ENCODE assay signal across 21 cellular contexts in genomic region chr2:112705576-112705975, GRCh38. TPM values are rescaled to one million over a fixed set of nuclear protein-coding genes. Genes with fewer than 3 reads are reported as not detected.
DNase-seq lines count a peak whose midpoint lies in the region; ATAC-seq and TF ChIP-seq lines count a peak whose summit lies in the region.
"Had no signal": no experiment of that assay in that cellular context is flagged by ENCODE, and none has a peak within 500 bp of the region (broad histone marks: within the 10 kb centered on the region; RNA-seq: fewer than 3 reads in every experiment).

No MANE protein-coding gene starts in this region.

- ATAC-seq in natural killer cell treated with Interleukin-12 subunit alpha and Interleukin-12 subunit beta and Interleukin-15 and Interleukin-18, amount 100 ng/mL, for 72 hours: no peak
- no peak for ATAC-seq in natural killer cell
- ATAC-seq in GM18867 (IDR thresholded peaks at IDR 0.05; ENCODE audit: unreplicated experiment): no peak
- ATAC-seq in HG02610 (IDR thresholded peaks at IDR 0.05; ENCODE audit: unreplicated experiment): no peak
- no peak for ATAC-seq in activated T-cell treated with anti-CD3 and anti-CD28 coated beads, Interleukin-2, amount 50 U/mL, for 72 hours (replicated peaks in 1 of 2)
- ATAC-seq: left colon had no signal

- peak overlapping the region in 1 of 2 donors; percentile 35 for H3K27ac Mint-ChIP-seq in natural killer cell treated with Interleukin-12 subunit alpha and Interleukin-12 subunit beta and Interleukin-15 and Interleukin-18, amount 100 ng/mL, for 72 hours
- no peak overlapping the region for H3K27ac Mint-ChIP-seq in natural killer cell
- H3K27ac Mint-ChIP-seq in activated T-cell treated with anti-CD3 and anti-CD28 coated beads, Interleukin-2, amount 50 U/mL, for 72 hours: no peak overlapping the region

- H3K27me3 ChIP-seq in brain microvascular endothelial cell (replicated peaks) (no peaks in the 10 kb centered on the region), WERI-Rb-1 (ENCODE audit: insufficient read depth, low read depth, severe bottlenecking) (no peaks in the 10 kb centered on the region)
- H3K27me3 ChIP-seq: ovary, sigmoid colon had no signal

- no peak for TF ChIP-seq CTCF in natural killer cell (IDR thresholded peaks at IDR 0.05)
- no peak for TF ChIP-seq CTCF in NB4 (IDR thresholded peaks at IDR 0.05; ENCODE audit: low read depth, low read length)
- no peak for TF ChIP-seq CTCF in brain microvascular endothelial cell (IDR thresholded peaks at IDR 0.05; ENCODE audit: low read depth, low read length, missing control alignments)
- TF ChIP-seq CTCF in WERI-Rb-1 (IDR thresholded peaks at IDR 0.05; ENCODE audit: low read depth, low read length): no peak

- in situ Hi-C loops in brain microvascular endothelial cell (cut with HindIII; ENCODE audit: low pct_ligation_motif_present, low sequenced_read_pairs): no loop called here

- no peak for DNase-seq in natural killer cell treated with Interleukin-12 subunit alpha and Interleukin-12 subunit beta and Interleukin-15 and Interleukin-18, amount 100 ng/mL, for 72 hours (ENCODE audit: low spot score)
- no peak for DNase-seq in natural killer cell
- peak; percentile 62 for DNase-seq in NB4 (ENCODE audit: low read depth)
- peak; percentile 31 for DNase-seq in brain microvascular endothelial cell
- no peak for DNase-seq in activated T-cell treated with anti-CD3 and anti-CD28 coated beads, Interleukin-2, amount 50 U/mL, for 72 hours
- DNase-seq in WERI-Rb-1: no peak
- DNase-seq: cortex of kidney, left colon, NCI-H1436, NCI-H69, ovary had no signal

- H3K4me3 ChIP-seq in NB4 (ENCODE audit: low read depth, low read length) (no peak overlapping the region), brain microvascular endothelial cell (ENCODE audit: low read depth, low read length) (no peak overlapping the region), WERI-Rb-1 (ENCODE audit: low read depth, low read length) (no peak overlapping the region)
- H3K4me3 ChIP-seq: ovary, sigmoid colon had no signal

- H3K9me3 Mint-ChIP-seq in natural killer cell treated with Interleukin-12 subunit alpha and Interleukin-12 subunit beta and Interleukin-15 and Interleukin-18, amount 100 ng/mL, for 72 hours: no peaks in the 10 kb centered on the region
- H3K9me3 Mint-ChIP-seq in natural killer cell: no peaks in the 10 kb centered on the region
- H3K9me3 Mint-ChIP-seq in activated T-cell treated with anti-CD3 and anti-CD28 coated beads, Interleukin-2, amount 50 U/mL, for 72 hours: no peaks in the 10 kb centered on the region
- H3K9me3 Mint-ChIP-seq: naive thymus-derived CD8-positive, alpha-beta T cell; T-cell had no signal

- H3K4me1 Mint-ChIP-seq in natural killer cell treated with Interleukin-12 subunit alpha and Interleukin-12 subunit beta and Interleukin-15 and Interleukin-18, amount 100 ng/mL, for 72 hours (ENCODE audit: low read depth in 2 of 2): peaks cover 43 to 60% of the 10 kb centered on the region in 2 donors
- H3K4me1 Mint-ChIP-seq in natural killer cell: peaks cover 44 to 53% of the 10 kb centered on the region in 2 donors
- H3K4me1 Mint-ChIP-seq in activated T-cell treated with anti-CD3 and anti-CD28 coated beads, Interleukin-2, amount 50 U/mL, for 72 hours (ENCODE audit: low read depth): peaks cover 47% of the 10 kb centered on the region

- H3K9me3 ChIP-seq in WERI-Rb-1 (ENCODE audit: severe bottlenecking): no peaks in the 10 kb centered on the region
- H3K9me3 ChIP-seq: ovary, sigmoid colon had no signal

- no peaks in the 10 kb centered on the region for H3K36me3 Mint-ChIP-seq in natural killer cell treated with Interleukin-12 subunit alpha and Interleukin-12 subunit beta and Interleukin-15 and Interleukin-18, amount 100 ng/mL, for 72 hours
- no peaks in the 10 kb centered on the region for H3K36me3 Mint-ChIP-seq in natural killer cell
- H3K36me3 Mint-ChIP-seq in activated T-cell treated with anti-CD3 and anti-CD28 coated beads, Interleukin-2, amount 50 U/mL, for 72 hours (ENCODE audit: insufficient read depth in 2 of 2): no peaks in the 10 kb centered on the region
- H3K36me3 Mint-ChIP-seq: naive thymus-derived CD8-positive, alpha-beta T cell; T-cell had no signal

- no peak for TF ChIP-seq POLR2A in NB4 (IDR thresholded peaks at IDR 0.05; ENCODE audit: extremely low read depth, insufficient read length)

- H3K27ac ChIP-seq in brain microvascular endothelial cell (no peak overlapping the region), WERI-Rb-1 (no peak overlapping the region)
- H3K27ac ChIP-seq: ovary, sigmoid colon, VCaP had no signal

- H3K4me3 Mint-ChIP-seq in natural killer cell treated with Interleukin-12 subunit alpha and Interleukin-12 subunit beta and Interleukin-15 and Interleukin-18, amount 100 ng/mL, for 72 hours: peak overlapping the region; percentile 78
- H3K4me3 Mint-ChIP-seq in natural killer cell: no peak overlapping the region
- H3K4me3 Mint-ChIP-seq in activated T-cell treated with anti-CD3 and anti-CD28 coated beads, Interleukin-2, amount 50 U/mL, for 72 hours: no peak overlapping the region

- intact Hi-C loops in natural killer cell (cut with micrococcal nuclease): no loop called here

- H3K27me3 Mint-ChIP-seq in natural killer cell treated with Interleukin-12 subunit alpha and Interleukin-12 subunit beta and Interleukin-15 and Interleukin-18, amount 100 ng/mL, for 72 hours: peaks cover 0 to 2% of the 10 kb centered on the region in 2 donors
- no peaks in the 10 kb centered on the region for H3K27me3 Mint-ChIP-seq in natural killer cell (ENCODE audit: low read depth in 2 of 2)
- H3K27me3 Mint-ChIP-seq in activated T-cell treated with anti-CD3 and anti-CD28 coated beads, Interleukin-2, amount 50 U/mL, for 72 hours (ENCODE audit: low read depth): peaks cover 23% of the 10 kb centered on the region

- no peaks in the 10 kb centered on the region for H3K36me3 ChIP-seq in brain microvascular endothelial cell (replicated peaks)
- H3K36me3 ChIP-seq in WERI-Rb-1: no peaks in the 10 kb centered on the region
- H3K36me3 ChIP-seq: ovary, sigmoid colon had no signal

RNA-seq across cellular contexts. Expression of gene NT5DC4, which starts 15.2 kb away (rescaled TPM):
- total RNA-seq in natural killer cell treated with Interleukin-12 subunit alpha and Interleukin-12 subunit beta and Interleukin-15 and Interleukin-18, amount 100 ng/mL, for 72 hours: not detected
- total RNA-seq in natural killer cell: 1 to 10 TPM in 1 of 3 donors, under 1 TPM in 1, not detected in 1; 0.45 to 2.0 TPM
- total RNA-seq in activated T-cell treated with anti-CD3 and anti-CD28 coated beads, Interleukin-2, amount 50 U/mL, for 72 hours: 1 to 10 TPM in 1 of 2 donors, not detected in 1; 1.2 TPM
- total RNA-seq: activated CD8-positive, alpha-beta memory T cell treated with anti-CD3 and anti-CD28 coated beads for 36 hours; bronchial epithelial cell; left colon; M059J; naive thymus-derived CD8-positive, alpha-beta T cell; OCI-LY7; ovary; sigmoid colon; T-cell had no signal

RNA-seq across cellular contexts. Expression of gene CKAP2L, which starts 58.8 kb away (rescaled TPM):
- total RNA-seq in natural killer cell treated with Interleukin-12 subunit alpha and Interleukin-12 subunit beta and Interleukin-15 and Interleukin-18, amount 100 ng/mL, for 72 hours: 10 to 100 TPM; 26.8 to 45.7 TPM
- total RNA-seq in natural killer cell: 1 to 10 TPM; 1.2 to 3.4 (median 1.2) TPM
- 10 to 100 TPM; 45.5 to 47.7 TPM for total RNA-seq in activated T-cell treated with anti-CD3 and anti-CD28 coated beads, Interleukin-2, amount 50 U/mL, for 72 hours
- total RNA-seq: naive thymus-derived CD8-positive, alpha-beta T cell had no signal

RNA-seq across cellular contexts. Expression of gene SLC20A1, which starts 59.8 kb away (rescaled TPM):
- total RNA-seq in natural killer cell treated with Interleukin-12 subunit alpha and Interleukin-12 subunit beta and Interleukin-15 and Interleukin-18, amount 100 ng/mL, for 72 hours: 100 to 1,000 TPM; 125 to 168 TPM
- 100 to 1,000 TPM; 193 to 241 (median 233) TPM for total RNA-seq in natural killer cell
- 10 to 100 TPM; 54.3 to 66.1 TPM for total RNA-seq in activated T-cell treated with anti-CD3 and anti-CD28 coated beads, Interleukin-2, amount 50 U/mL, for 72 hours

Comparison
In these comparisons a context has a peak if more than half of its experiments do, and no peak if none do; other contexts are left out.
1. RNA of gene CKAP2L, which starts 58.8 kb away (total RNA-seq): 45.5 to 47.7 TPM in activated T-cell treated with anti-CD3 and anti-CD28 coated beads, Interleukin-2, amount 50 U/mL, for 72 hours and 26.8 to 45.7 TPM in natural killer cell treated with Interleukin-12 subunit alpha and Interleukin-12 subunit beta and Interleukin-15 and Interleukin-18, amount 100 ng/mL, for 72 hours; 1.2 to 3.4 TPM in natural killer cell; every median in the first group is over 4 times any median in the second.
2. DNase-seq: peak in NB4 (single experiment) and brain microvascular endothelial cell (single experiment); none in natural killer cell treated with Interleukin-12 subunit alpha and Interleukin-12 subunit beta and Interleukin-15 and Interleukin-18, amount 100 ng/mL, for 72 hours (single experiment), natural killer cell (single experiment), activated T-cell treated with anti-CD3 and anti-CD28 coated beads, Interleukin-2, amount 50 U/mL, for 72 hours (0 of 2) and WERI-Rb-1 (single experiment).